ENCODE assay signal across 23 cellular contexts in the genomic region with DNA sequence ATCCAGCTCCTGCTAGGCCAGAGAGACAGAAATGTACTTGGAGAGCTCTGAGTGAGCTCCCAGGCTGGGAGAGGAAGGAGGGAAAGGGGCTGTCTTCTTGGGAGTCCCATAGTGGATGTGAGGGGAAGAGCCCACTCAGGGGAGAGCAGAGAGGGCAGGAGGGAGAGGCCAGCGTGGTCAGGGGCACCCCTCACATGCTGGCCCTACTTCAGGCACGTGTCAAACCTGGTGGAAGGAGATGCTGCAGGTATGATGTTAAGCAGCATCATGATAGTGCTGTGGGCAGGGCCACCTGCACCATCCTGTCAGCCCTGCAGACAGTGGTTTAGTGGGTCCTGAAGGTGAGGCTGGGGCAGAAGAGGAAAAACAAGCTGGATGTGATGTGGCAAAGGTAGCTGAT. TPM values are rescaled to one million over a fixed set of nuclear protein-coding genes. Genes with fewer than 3 reads are reported as not detected.
"Had no signal": no experiment of that assay in that cellular context is flagged by ENCODE, and none has a peak within 500 bp of the region (broad histone marks: within the 10 kb centered on the region; RNA-seq: fewer than 3 reads in every experiment).

No MANE protein-coding gene starts in this region.

- H3K4me3 ChIP-seq: SJCRH30 had no signal

- H3K27ac ChIP-seq: HL-60, SJCRH30 had no signal

- H3K36me3 ChIP-seq: SJCRH30 had no signal

- H3K4me1 ChIP-seq: SJCRH30 had no signal

- DNase-seq: KBM-7, NCI-H1092, NCI-H1105 treated with DMSO at 0.1 percent for 48 hours, NCI-H1417 treated with DMSO at 0.1 percent for 48 hours, NCI-H146, NCI-H1694 treated with DMSO at 0.1 percent for 48 hours, NCI-H2029, NCI-H2081 treated with DMSO at 0.1 percent for 48 hours, NCI-H2171, NCI-H226, NCI-H446, NCI-H510A, NCI-H524 treated with DMSO at 0.1 percent for 48 hours, NCI-H69, NCI-H774, SHP77 treated with DMSO at 0.1 percent for 48 hours, SJCRH30 had no signal

- H3K27me3 ChIP-seq: SJCRH30 had no signal

- H3K9me3 ChIP-seq: SJCRH30 had no signal

- ATAC-seq: Panc1, Right ventricle myocardium inferior, SK-N-SH treated with all-trans-retinoic acid at 6 μM for 48 hours had no signal

RNA-seq across cellular contexts. Expression of a gene that starts 31.6 kb away (rescaled TPM):
- total RNA-seq: LHCN-M2, MCF 10A, SJCRH30 had no signal
